In the genomic region with DNA sequence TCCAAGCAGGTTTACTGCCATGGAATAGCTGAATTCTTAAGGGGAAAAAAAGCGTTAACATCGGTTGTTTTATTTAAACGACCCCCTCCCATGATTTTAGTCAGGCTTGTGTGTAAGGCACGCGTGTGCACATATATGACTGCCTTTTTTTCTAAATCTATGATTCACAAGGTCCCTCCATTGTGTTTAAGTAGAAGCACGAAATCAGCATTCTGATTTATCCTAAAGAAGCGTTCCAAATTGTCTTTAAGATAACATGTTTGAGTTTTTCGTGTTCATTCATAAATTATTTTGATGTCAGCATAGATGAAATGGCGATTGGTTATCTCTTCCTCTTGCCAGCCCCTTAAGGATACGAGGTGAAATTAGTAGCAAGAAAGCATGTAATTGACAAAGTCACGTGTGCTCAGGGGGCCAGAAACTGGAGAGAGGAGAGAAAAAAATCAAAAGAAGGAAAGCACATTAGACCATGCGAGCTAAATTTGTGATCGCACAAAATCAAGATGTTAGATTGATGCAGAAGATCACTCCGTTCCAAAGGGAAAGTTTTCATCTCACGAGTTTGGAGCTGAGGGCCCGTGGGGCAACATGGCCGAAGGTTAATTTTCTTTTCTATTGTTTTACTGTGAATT, we compare ENCODE assay signal across 1 cellular context.
TF ChIP-seq lines count a peak whose summit lies in the region.

LIN28B (plus strand) TSS at position 445 of the 632 bp plus-strand sequence; CDS start at position 589, 144 bp downstream.

TF ChIP-seq in endothelial cell of umbilical vein, 7 proteins besides CTCF, POLR2A, EP300 and RAD21 (continued from another document):
- TF ChIP-seq, protein P1, sequence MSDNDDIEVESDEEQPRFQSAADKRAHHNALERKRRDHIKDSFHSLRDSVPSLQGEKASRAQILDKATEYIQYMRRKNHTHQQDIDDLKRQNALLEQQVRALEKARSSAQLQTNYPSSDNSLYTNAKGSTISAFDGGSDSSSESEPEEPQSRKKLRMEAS (IDR thresholded peaks at IDR 0.05; ENCODE audit: insufficient read depth, insufficient read length) = no peak
- no peak for TF ChIP-seq FOS (IDR thresholded peaks at IDR 0.05; ENCODE audit: borderline replicate concordance, insufficient read depth, low read length)
- no peak for TF ChIP-seq GATA2 (IDR thresholded peaks at IDR 0.05; ENCODE audit: insufficient read depth, insufficient read length, low read depth, low read length)
TF ChIP-seq in endothelial cell of umbilical vein: peak in this region for 1.
